ENCODE assay signal across 23 cellular contexts in the genomic region with DNA sequence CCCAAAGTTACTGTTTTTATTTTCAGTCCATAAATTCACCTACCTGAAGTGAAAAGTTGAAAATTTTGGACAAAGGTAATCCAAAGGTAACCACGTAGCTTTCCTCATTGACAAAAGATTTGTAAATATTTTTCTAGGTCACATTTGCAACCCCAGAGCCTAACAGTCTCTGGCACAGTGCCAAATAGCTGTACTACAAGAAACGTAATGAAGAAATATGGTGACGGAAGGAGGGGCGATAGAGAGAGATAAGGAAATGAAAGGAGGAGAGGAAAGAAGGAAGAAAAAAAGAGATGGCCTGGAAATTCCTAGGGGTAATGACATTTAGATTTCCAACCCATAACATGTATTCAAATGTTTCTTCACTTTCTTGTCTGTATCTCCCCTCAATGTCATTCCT.
A peak's percentile ranks its signal among the peaks of the same experiment; 100 is the strongest.
DNase-seq lines count a peak whose midpoint lies in the region; ATAC-seq, FAIRE-seq and TF ChIP-seq lines count a peak whose summit lies in the region.
"Had no signal": no experiment of that assay in that cellular context is flagged by ENCODE, and none has a peak within 500 bp of the region (broad histone marks: within the 10 kb centered on the region; RNA-seq: fewer than 3 reads in every experiment).

No MANE protein-coding gene starts in this region.

- H3K27me3 ChIP-seq in K562 (ENCODE audit: control insufficient read depth in 2 of 2, insufficient read depth in 2 of 2, low read length in 2 of 2), result no peaks in the 10 kb centered on the region

- DNase-seq in HT-29 (ENCODE audit: low spot score) (peak; percentile 2), NCI-H82 treated with DMSO at 0.1 percent for 48 hours (lab: John Stamatoyannopoulos, UW; ENCODE audit: unreplicated experiment) (peak; percentile 61), K562 (ENCODE audit: extremely low read depth in 1 of 4, low spot score in 3 of 4) (peak in 1 of 4 experiments; percentile 14), NCI-H446 treated with DMSO at 0.1 percent for 48 hours (lab: John Stamatoyannopoulos, UW) (no peak), NCI-H2107 (lab: John Stamatoyannopoulos, UW) (no peak)
- DNase-seq in Jurkat, Clone E6-1 (ENCODE audit: low read depth, low spot score), result peak; percentile 41
- DNase-seq: C1 segment of cervical spinal cord; CD8-positive, alpha-beta memory T cell; DMS153; H9; HFFc6; KBM-7; NCI-H1417 treated with DMSO at 0.1 percent for 48 hours; NCI-H187; NCI-H2081 treated with DMSO at 0.1 percent for 48 hours; NK-92 treated with Interleukin-12 subunit alpha and Interleukin-12 subunit beta, amount 100 ng/mL, for 24 hours; SHP77; T-helper 1 cell had no signal

- H4K20me1 ChIP-seq in K562 (replicated peaks; ENCODE audit: control insufficient read depth, insufficient read depth, low read length), result no peaks in the 10 kb centered on the region

- TF ChIP-seq EP300 in K562 (IDR thresholded peaks at IDR 0.05; ENCODE audit: low read length), result no peak

- H3K4me2 ChIP-seq in K562 (ENCODE audit: insufficient read depth, low read length), result no peak overlapping the region
- H3K4me2 ChIP-seq: GM23338 had no signal

- no peak overlapping the region for H3K27ac ChIP-seq in K562 (ENCODE audit: extremely low read depth, low read depth, low read length)
- H3K27ac ChIP-seq: RWPE1 had no signal

- no peak overlapping the region for H3K4me3 ChIP-seq in Jurkat, Clone E6-1 (ENCODE audit: low read length)
- H3K4me3 ChIP-seq in K562, result no peak overlapping the region
- H3K4me3 ChIP-seq: GM23338 had no signal

- H3K9ac ChIP-seq in K562 (ENCODE audit: insufficient read depth in 1 of 2, low read depth in 2 of 2, low read length in 2 of 2), result no peak overlapping the region

- in situ Hi-C loops in K562 (cut with MboI), result no loop called here

- ATAC-seq in K562 (no peak), HG03442 (IDR thresholded peaks at IDR 0.05; ENCODE audit: unreplicated experiment) (no peak)
- ATAC-seq: GM23338, Panc1 had no signal

- no peak for FAIRE-seq in K562 (lab: Jason Lieb, UNC)
- FAIRE-seq: GM18507 had no signal

- no TSS peak for BruUV-seq in K562 (replicated peaks; lab: Mats Ljungman, UMichigan)

- TF ChIP-seq POLR2A in K562 (conservative IDR thresholded peaks at IDR 0.05), result no peak

- intact Hi-C loops in K562 (cut with micrococcal nuclease), result no loop called here

- H3K4me1 ChIP-seq in K562 (replicated peaks in 1 of 2; ENCODE audit: control insufficient read depth in 2 of 2, insufficient read depth in 2 of 2, low read length in 2 of 2), result peaks cover 0 to 7% of the 10 kb centered on the region in 2 experiments; a peak in 2 of 5 replicates

- H3K36me3 ChIP-seq in K562 (ENCODE audit: control insufficient read depth, insufficient read depth, low read length), result no peaks in the 10 kb centered on the region

- WGBS in K562 (ENCODE audit: insufficient coverage, low coverage, missing lambda C conversion rate), result 2% methylated on average over 4 of the region's 4 CpGs

- no peaks in the 10 kb centered on the region for H3K9me1 ChIP-seq in K562 (ENCODE audit: control insufficient read depth, insufficient read depth, low read length)

- TF ChIP-seq CTCF in K562 (IDR thresholded peaks at IDR 0.05 in 2 of 3, conservative IDR thresholded peaks at IDR 0.05 in 1 of 3; ENCODE audit: insufficient read depth in 2 of 3, low read depth in 1 of 3, low read length in 3 of 3), result no peak

- no peaks in the 10 kb centered on the region for H3K79me2 ChIP-seq in K562 (ENCODE audit: control insufficient read depth, insufficient read depth, low read length)

- CTCF ChIA-PET in K562 (lab: Yijun Ruan, JAX; ENCODE audit: low intra/inter-chr PET ratio), result no interaction called here

- no peak for TF ChIP-seq RAD21 in K562 (CRISPR knock-in tag; conservative IDR thresholded peaks at IDR 0.05 in 1 of 2, IDR thresholded peaks at IDR 0.05 in 1 of 2)

- H3K9me3 ChIP-seq in K562 (replicated peaks; ENCODE audit: control insufficient read depth, insufficient read depth, low read depth, low read length), result no peaks in the 10 kb centered on the region

- POLR2A ChIA-PET in K562 (lab: Yijun Ruan, JAX), result no interaction called here

- H2AFZ ChIP-seq in K562 (ENCODE audit: low read depth, low read length), result no peak overlapping the region
- H2AFZ ChIP-seq: GM23338 had no signal

TF ChIP-seq in K562, 482 proteins besides CTCF, POLR2A, EP300 and RAD21 (continues in another document):
- TF ChIP-seq ZNF23 (CRISPR knock-in tag; IDR thresholded peaks at IDR 0.05), result no peak
- no peak for TF ChIP-seq RBBP5 (IDR thresholded peaks at IDR 0.05; ENCODE audit: borderline replicate concordance, insufficient read depth, low read length, poor library complexity, severe bottlenecking)
- no peak for TF ChIP-seq DMBX1 (CRISPR knock-in tag; IDR thresholded peaks at IDR 0.05; ENCODE audit: borderline replicate concordance)
- TF ChIP-seq FIP1L1 (IDR thresholded peaks at IDR 0.05; ENCODE audit: low read depth, low read length, poor library complexity, severe bottlenecking), result no peak
- no peak for TF ChIP-seq ZNF212 (CRISPR knock-in tag; IDR thresholded peaks at IDR 0.05)
- TF ChIP-seq ZNF586 (CRISPR knock-in tag; conservative IDR thresholded peaks at IDR 0.05), result no peak
- TF ChIP-seq, protein P1, sequence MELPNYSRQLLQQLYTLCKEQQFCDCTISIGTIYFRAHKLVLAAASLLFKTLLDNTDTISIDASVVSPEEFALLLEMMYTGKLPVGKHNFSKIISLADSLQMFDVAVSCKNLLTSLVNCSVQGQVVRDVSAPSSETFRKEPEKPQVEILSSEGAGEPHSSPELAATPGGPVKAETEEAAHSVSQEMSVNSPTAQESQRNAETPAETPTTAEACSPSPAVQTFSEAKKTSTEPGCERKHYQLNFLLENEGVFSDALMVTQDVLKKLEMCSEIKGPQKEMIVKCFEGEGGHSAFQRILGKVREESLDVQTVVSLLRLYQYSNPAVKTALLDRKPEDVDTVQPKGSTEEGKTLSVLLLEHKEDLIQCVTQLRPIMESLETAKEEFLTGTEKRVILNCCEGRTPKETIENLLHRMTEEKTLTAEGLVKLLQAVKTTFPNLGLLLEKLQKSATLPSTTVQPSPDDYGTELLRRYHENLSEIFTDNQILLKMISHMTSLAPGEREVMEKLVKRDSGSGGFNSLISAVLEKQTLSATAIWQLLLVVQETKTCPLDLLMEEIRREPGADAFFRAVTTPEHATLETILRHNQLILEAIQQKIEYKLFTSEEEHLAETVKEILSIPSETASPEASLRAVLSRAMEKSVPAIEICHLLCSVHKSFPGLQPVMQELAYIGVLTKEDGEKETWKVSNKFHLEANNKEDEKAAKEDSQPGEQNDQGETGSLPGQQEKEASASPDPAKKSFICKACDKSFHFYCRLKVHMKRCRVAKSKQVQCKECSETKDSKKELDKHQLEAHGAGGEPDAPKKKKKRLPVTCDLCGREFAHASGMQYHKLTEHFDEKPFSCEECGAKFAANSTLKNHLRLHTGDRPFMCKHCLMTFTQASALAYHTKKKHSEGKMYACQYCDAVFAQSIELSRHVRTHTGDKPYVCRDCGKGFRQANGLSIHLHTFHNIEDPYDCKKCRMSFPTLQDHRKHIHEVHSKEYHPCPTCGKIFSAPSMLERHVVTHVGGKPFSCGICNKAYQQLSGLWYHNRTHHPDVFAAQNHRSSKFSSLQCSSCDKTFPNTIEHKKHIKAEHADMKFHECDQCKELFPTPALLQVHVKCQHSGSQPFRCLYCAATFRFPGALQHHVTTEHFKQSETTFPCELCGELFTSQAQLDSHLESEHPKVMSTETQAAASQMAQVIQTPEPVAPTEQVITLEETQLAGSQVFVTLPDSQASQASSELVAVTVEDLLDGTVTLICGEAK (IDR thresholded peaks at IDR 0.05), result no peak
- TF ChIP-seq, protein P1 (CRISPR knock-in tag; IDR thresholded peaks at IDR 0.05), result no peak
- no peak for TF ChIP-seq ZNF445 (CRISPR knock-in tag; IDR thresholded peaks at IDR 0.05; ENCODE audit: low read depth)
- TF ChIP-seq GTF2A2 (tag; IDR thresholded peaks at IDR 0.05), result no peak

Comparison
In these comparisons a context has a peak if more than half of its experiments do, and no peak if none do; other contexts are left out.
1. DNase-seq: peak in HT-29 (single experiment), Jurkat, Clone E6-1 (single experiment) and NCI-H82 treated with DMSO at 0.1 percent for 48 hours (single experiment); none in NCI-H446 treated with DMSO at 0.1 percent for 48 hours (single experiment) and NCI-H2107 (single experiment).